ENCODE assay signal across 32 cellular contexts in the genomic region with DNA sequence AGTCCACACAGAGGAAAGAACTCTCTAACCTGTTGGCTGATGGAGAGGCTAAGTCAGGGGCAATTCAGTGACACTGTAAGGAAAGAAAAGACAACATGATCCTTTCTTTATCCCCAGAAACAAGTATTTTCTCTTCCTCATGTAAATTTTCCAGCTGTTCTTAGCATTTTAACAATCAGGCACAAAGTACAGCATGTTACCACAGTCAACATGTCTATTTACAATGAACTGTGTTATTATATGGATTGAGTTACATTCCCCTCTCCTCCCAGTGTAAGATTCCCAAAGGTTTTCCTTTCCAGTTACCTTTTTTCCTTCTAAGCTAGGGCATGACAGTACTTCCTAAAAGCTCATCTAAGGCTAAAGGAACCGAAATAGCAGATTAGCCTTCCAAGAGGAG.
"Had no signal": no experiment of that assay in that cellular context is flagged by ENCODE, and none has a peak within 500 bp of the region (broad histone marks: within the 10 kb centered on the region; RNA-seq: fewer than 3 reads in every experiment).

No MANE protein-coding gene starts in this region.

- H3K4me1 Mint-ChIP-seq: stimulated activated memory B cell treated with anti-CD40 and anti-IgM and Interleukin-4, amounts not matched to agents 10 μg/mL and 1 μg/mL and 100 μg/mL, for 72 hours had no signal

- H3K27ac Mint-ChIP-seq: activated naive CD8-positive, alpha-beta T cell; brain; stimulated activated memory B cell treated with anti-CD40 and anti-IgM and Interleukin-4, amounts not matched to agents 10 μg/mL and 1 μg/mL and 100 μg/mL, for 72 hours; T-helper 2 cell treated with Interferon-gamma antibody and Interleukin-4, amounts not matched to agents 5 μg/mL and 100 μg/mL, for 36 hours had no signal

- ATAC-seq: gastroesophageal sphincter; left cardiac atrium; left ventricle myocardium superior; stimulated activated memory B cell treated with anti-CD40 and anti-IgM and Interleukin-4, amounts not matched to agents 10 μg/mL and 1 μg/mL and 100 μg/mL, for 72 hours; stimulated activated naive CD8-positive, alpha-beta T cell treated with anti-CD3 and anti-CD28 coated beads, Interleukin-15, amount 100 ng/mL, for 72 hours had no signal

- H3K36me3 Mint-ChIP-seq: activated naive CD8-positive, alpha-beta T cell had no signal

- H3K9me3 Mint-ChIP-seq: brain; nephron progenitor cell; stimulated activated memory B cell treated with anti-CD40 and anti-IgM and Interleukin-4, amounts not matched to agents 10 μg/mL and 1 μg/mL and 100 μg/mL, for 72 hours; stimulated activated naive CD8-positive, alpha-beta T cell treated with anti-CD3 and anti-CD28 coated beads, Interleukin-15, amount 100 ng/mL, for 72 hours; T-helper 2 cell treated with Interferon-gamma antibody and Interleukin-4, amounts not matched to agents 5 μg/mL and 100 μg/mL, for 36 hours had no signal

- H3K4me1 ChIP-seq: ascending aorta, colonic mucosa, sigmoid colon had no signal

- H3K27me3 ChIP-seq: adrenal gland, ascending aorta, colonic mucosa, dorsolateral prefrontal cortex, gastroesophageal sphincter, neutrophil, sigmoid colon, thyroid gland, upper lobe of left lung had no signal

- DNase-seq: activated CD4-positive, alpha-beta T cell treated with anti-CD3 and anti-CD28 coated beads for 4 hours; activated CD4-positive, alpha-beta T cell treated with anti-CD3 and anti-CD28 coated beads, Interleukin-2, amount 50 U/mL, for 4 hours; activated CD8-positive, alpha-beta memory T cell treated with anti-CD3 and anti-CD28 coated beads for 24 hours; activated effector memory CD4-positive, alpha-beta T cell treated with Interleukin-2 at 50 U/mL for 16 hours; activated naive CD4-positive, alpha-beta T cell treated with Interleukin-2 at 50 U/mL for 16 hours; cerebellar nuclear complex; colonic mucosa; effector memory CD4-positive, alpha-beta T cell; hippocampal formation; left cardiac atrium; left ventricle myocardium superior; nephron progenitor cell; retina; sigmoid colon; small intestine; stimulated activated CD4-positive, alpha-beta T cell treated with anti-CD3 and anti-CD28 coated beads, Interleukin-4, amount 100 ng/mL, for 4 hours; stimulated activated CD8-positive, alpha-beta memory T cell treated with anti-CD3 and anti-CD28 coated beads, Interleukin-4, amount 100 ng/mL, for 48 hours; stimulated activated naive CD8-positive, alpha-beta T cell treated with anti-CD3 and anti-CD28 coated beads, Interleukin-15, amount 100 ng/mL, for 72 hours; substantia nigra; thyroid gland had no signal

- H3K4me3 Mint-ChIP-seq: activated naive CD8-positive, alpha-beta T cell; brain; nephron progenitor cell; stimulated activated memory B cell treated with anti-CD40 and anti-IgM and Interleukin-4, amounts not matched to agents 10 μg/mL and 1 μg/mL and 100 μg/mL, for 72 hours; stimulated activated naive CD8-positive, alpha-beta T cell treated with anti-CD3 and anti-CD28 coated beads, Interleukin-15, amount 100 ng/mL, for 72 hours; T-helper 2 cell treated with Interferon-gamma antibody and Interleukin-4, amounts not matched to agents 5 μg/mL and 100 μg/mL, for 36 hours had no signal

- H3K4me3 ChIP-seq: adrenal gland, ascending aorta, cardiac muscle cell, colonic mucosa, dorsolateral prefrontal cortex, gastroesophageal sphincter, prostate gland, sigmoid colon, thyroid gland, upper lobe of left lung had no signal

- H3K27me3 Mint-ChIP-seq: activated naive CD8-positive, alpha-beta T cell; brain; stimulated activated memory B cell treated with anti-CD40 and anti-IgM and Interleukin-4, amounts not matched to agents 10 μg/mL and 1 μg/mL and 100 μg/mL, for 72 hours; stimulated activated naive CD8-positive, alpha-beta T cell treated with anti-CD3 and anti-CD28 coated beads, Interleukin-15, amount 100 ng/mL, for 72 hours had no signal

- H3K27ac ChIP-seq: adrenal gland, ascending aorta, cardiac muscle cell, colonic mucosa, gastroesophageal sphincter, neutrophil, sigmoid colon, thyroid gland, upper lobe of left lung had no signal

- H3K9me3 ChIP-seq: adrenal gland, ascending aorta, colonic mucosa, gastroesophageal sphincter, neutrophil, prostate gland, sigmoid colon, thyroid gland, upper lobe of left lung had no signal

- H3K36me3 ChIP-seq: colonic mucosa, prostate gland had no signal
